ENCODE assay signal across 8 cellular contexts in the genomic region with DNA sequence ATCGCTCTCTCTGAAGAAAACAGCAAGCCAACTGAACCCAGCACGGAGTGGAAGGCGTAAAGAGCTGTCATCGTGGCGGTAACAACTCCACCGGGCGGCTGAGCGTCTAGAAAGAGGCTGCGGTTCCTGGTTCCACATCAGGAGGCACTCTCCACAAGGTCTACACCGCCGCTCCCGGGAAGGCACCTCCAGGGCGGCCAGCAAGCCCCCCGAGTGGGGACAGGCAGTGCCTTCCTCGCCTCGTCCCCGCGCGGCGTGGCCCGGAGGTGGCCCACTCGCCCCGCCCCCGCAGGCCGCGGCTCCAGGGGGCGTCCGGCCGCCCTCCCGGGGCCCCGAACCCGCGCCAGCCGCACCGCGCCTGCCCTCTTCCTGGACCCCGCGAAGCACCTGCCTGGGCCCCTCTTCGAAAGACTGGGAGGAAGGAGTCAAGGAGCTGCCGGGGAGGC.
DNase-seq lines count a peak whose midpoint lies in the region; ATAC-seq and TF ChIP-seq lines count a peak whose summit lies in the region.

No MANE protein-coding gene starts in this region.

- CTCF ChIA-PET in RWPE1 (lab: Yijun Ruan, JAX): interaction anchor here (0.5 to 2.2 kb wide), 6 partner anchors 31 to 1514 kb away, joined by 3 to 6 read pairs (median 3); no protein-coding TSS in a partner anchor

- peak; percentile 35 for DNase-seq in AG10803 (ENCODE audit: low read depth)
- no peak for DNase-seq in RWPE1 (ENCODE audit: low spot score)
- peak; percentile 71 for DNase-seq in adipocyte (ENCODE audit: low read depth)
- peak in 37 of 51 donors; percentile 16 to 84 (median 51) for DNase-seq in hypothalamus (lab: John Stamatoyannopoulos, UW)
- no peak for DNase-seq in skeletal muscle cell (ENCODE audit: low read depth)
- no peak for DNase-seq in NCI-H446 treated with DMSO at 0.1 percent for 48 hours (lab: John Stamatoyannopoulos, UW)

- POLR2A ChIA-PET in RWPE1 (lab: Yijun Ruan, JAX; ENCODE audit: low non-redundant PET): no interaction called here

- H3K27ac ChIP-seq in RWPE1: peak overlapping the region; percentile 89

- TF ChIP-seq CTCF in AG10803 (conservative IDR thresholded peaks at IDR 0.05; ENCODE audit: low read length): peak; percentile 34; the same call in 1 of the 2 replicates
- peak; percentile 54 for TF ChIP-seq CTCF in RWPE1 (conservative IDR thresholded peaks at IDR 0.05; ENCODE audit: low read depth)

- no peaks in the 10 kb centered on the region for H3K36me3 ChIP-seq in adipocyte (ENCODE audit: control insufficient read depth, insufficient read depth, low read length, severe bottlenecking)

- H3K9me3 ChIP-seq in adipocyte (ENCODE audit: control insufficient read depth, low read length): no peaks in the 10 kb centered on the region

- peak overlapping the region; percentile 98 for H3K9ac ChIP-seq in adipocyte (ENCODE audit: low read length)

- H3K27me3 ChIP-seq in adipocyte (replicated peaks; ENCODE audit: control insufficient read depth, insufficient read depth, low read length): no peaks in the 10 kb centered on the region

- H3K4me3 ChIP-seq in AG10803 (ENCODE audit: low read length) (peak overlapping the region; percentile 80), adipocyte (ENCODE audit: low read length) (peak overlapping the region; percentile 96), skeletal muscle cell (ENCODE audit: low read depth, low read length) (peak overlapping the region; percentile 96)

- peak; percentile 43 for ATAC-seq in GM18870 (IDR thresholded peaks at IDR 0.05; ENCODE audit: unreplicated experiment)
- peak; percentile 25 for ATAC-seq in HG03108 (IDR thresholded peaks at IDR 0.05; ENCODE audit: unreplicated experiment)

- H3K4me1 ChIP-seq in adipocyte (ENCODE audit: control insufficient read depth, insufficient read depth, low read length): peaks cover 4% of the 10 kb centered on the region

Comparison
In these comparisons a context has a peak if more than half of its experiments do, and no peak if none do; other contexts are left out.
1. DNase-seq: peak in AG10803 (single experiment), adipocyte (single experiment) and hypothalamus (37 of 51); none in RWPE1 (single experiment), skeletal muscle cell (single experiment) and NCI-H446 treated with DMSO at 0.1 percent for 48 hours (single experiment).
2. Peak in every context shown above with its lines, with median percentiles within 50 percentile points of each other: H3K4me3 ChIP-seq.